ENCODE assay signal across 8 cellular contexts in genomic region chr17:38701504-38702165, GRCh38. TPM values are rescaled to one million over a fixed set of nuclear protein-coding genes. Genes with fewer than 3 reads are reported as not detected.
DNase-seq lines count a peak whose midpoint lies in the region; ATAC-seq and TF ChIP-seq lines count a peak whose summit lies in the region.

No MANE protein-coding gene starts in this region.

- H3K27ac ChIP-seq in ascending aorta: peak overlapping the region; percentile 93 to 98

- ATAC-seq in HG03432 (IDR thresholded peaks at IDR 0.05; ENCODE audit: unreplicated experiment): peak; percentile 20

- intact Hi-C loops in ascending aorta (cut with DNase I): loop anchor here (1.0 to 2.0 kb wide), 3 partner anchors 29 to 97 kb away; partner anchors contain the start of genes CISD3 and PIP4K2B

- DNase-seq in NCI-H526 (lab: John Stamatoyannopoulos, UW): peak; percentile 31 to 58
- DNase-seq in NCI-H526 treated with DMSO at 0.1 percent for 48 hours (lab: John Stamatoyannopoulos, UW): no peak
- peak; percentile 39 to 83 (median 55) for DNase-seq in T-helper 1 cell
- DNase-seq in ascending aorta (ENCODE audit: low spot score in 2 of 2): peak in 1 of 2 donors; percentile 76
- peak; percentile 38 for DNase-seq in iris pigment epithelial cell (ENCODE audit: low read depth)
- peak; percentile 86 to 87 for DNase-seq in stimulated activated CD4-positive, alpha-beta T cell treated with anti-CD3 and anti-CD28 coated beads, Interleukin-2, amount 100 ng/mL, for 24 hours
- DNase-seq in NCI-H2029 treated with DMSO at 0.1 percent for 48 hours (lab: John Stamatoyannopoulos, UW): no peak

- peak overlapping the region; percentile 97 to 98 for H3K4me3 ChIP-seq in ascending aorta

- no peak for TF ChIP-seq CTCF in ascending aorta (IDR thresholded peaks at IDR 0.05)

- H3K9me3 ChIP-seq in ascending aorta: no peaks in the 10 kb centered on the region

- H3K27me3 ChIP-seq in ascending aorta: no peaks in the 10 kb centered on the region

- H3K36me3 ChIP-seq in ascending aorta: no peaks in the 10 kb centered on the region

- peaks cover 4 to 15% of the 10 kb centered on the region in 2 donors for H3K4me1 ChIP-seq in ascending aorta

RNA-seq across cellular contexts. Expression of gene MLLT6, which starts 3.4 kb away (rescaled TPM):
- 100 TPM for total RNA-seq in ascending aorta

RNA-seq across cellular contexts. Expression of gene EPOP, which starts 26.9 kb away (rescaled TPM):
- 2.1 TPM for total RNA-seq in ascending aorta

RNA-seq across cellular contexts. Expression of gene CISD3, which starts 28.5 kb away (rescaled TPM):
- 27.6 TPM for total RNA-seq in ascending aorta

RNA-seq across cellular contexts. Expression of gene PCGF2, which starts 46.5 kb away (rescaled TPM):
- total RNA-seq in ascending aorta: 64.8 TPM

RNA-seq across cellular contexts. Expression of gene PSMB3, which starts 50.9 kb away (rescaled TPM):
- total RNA-seq in ascending aorta: 189 TPM

Comparison
In these comparisons a context has a peak if more than half of its experiments do, and no peak if none do; other contexts are left out.
1. DNase-seq: peak in NCI-H526 (2 of 2), T-helper 1 cell (5 of 5), iris pigment epithelial cell (single experiment) and stimulated activated CD4-positive, alpha-beta T cell treated with anti-CD3 and anti-CD28 coated beads, Interleukin-2, amount 100 ng/mL, for 24 hours (2 of 2); none in NCI-H526 treated with DMSO at 0.1 percent for 48 hours (single experiment) and NCI-H2029 treated with DMSO at 0.1 percent for 48 hours (single experiment).